In the genomic region with DNA sequence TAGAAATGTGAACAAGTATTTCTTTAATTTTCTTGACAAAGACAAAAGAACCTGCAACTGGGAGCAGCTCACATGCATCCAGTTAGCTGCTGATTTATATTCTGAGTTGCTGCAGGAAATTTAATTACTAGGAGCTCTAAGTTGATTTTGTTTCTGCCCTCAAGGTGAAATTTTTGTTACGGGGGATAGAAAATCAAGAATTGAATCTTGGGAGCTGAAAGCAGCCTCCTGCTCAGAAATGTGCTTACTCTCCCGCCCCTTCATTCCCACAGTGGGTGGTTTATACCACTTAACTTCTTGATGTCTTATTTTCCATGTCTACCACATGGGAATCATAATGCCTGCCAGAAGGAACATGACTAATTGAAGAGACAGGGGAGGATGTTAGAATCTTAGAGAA, we compare ENCODE assay signal across 1 cellular context.
TF ChIP-seq lines count a peak whose summit lies in the region.

No MANE protein-coding gene starts in this region.

TF ChIP-seq in HepG2, 621 proteins besides CTCF, POLR2A, EP300 and RAD21 (continued from another document):
- TF ChIP-seq, protein P1, sequence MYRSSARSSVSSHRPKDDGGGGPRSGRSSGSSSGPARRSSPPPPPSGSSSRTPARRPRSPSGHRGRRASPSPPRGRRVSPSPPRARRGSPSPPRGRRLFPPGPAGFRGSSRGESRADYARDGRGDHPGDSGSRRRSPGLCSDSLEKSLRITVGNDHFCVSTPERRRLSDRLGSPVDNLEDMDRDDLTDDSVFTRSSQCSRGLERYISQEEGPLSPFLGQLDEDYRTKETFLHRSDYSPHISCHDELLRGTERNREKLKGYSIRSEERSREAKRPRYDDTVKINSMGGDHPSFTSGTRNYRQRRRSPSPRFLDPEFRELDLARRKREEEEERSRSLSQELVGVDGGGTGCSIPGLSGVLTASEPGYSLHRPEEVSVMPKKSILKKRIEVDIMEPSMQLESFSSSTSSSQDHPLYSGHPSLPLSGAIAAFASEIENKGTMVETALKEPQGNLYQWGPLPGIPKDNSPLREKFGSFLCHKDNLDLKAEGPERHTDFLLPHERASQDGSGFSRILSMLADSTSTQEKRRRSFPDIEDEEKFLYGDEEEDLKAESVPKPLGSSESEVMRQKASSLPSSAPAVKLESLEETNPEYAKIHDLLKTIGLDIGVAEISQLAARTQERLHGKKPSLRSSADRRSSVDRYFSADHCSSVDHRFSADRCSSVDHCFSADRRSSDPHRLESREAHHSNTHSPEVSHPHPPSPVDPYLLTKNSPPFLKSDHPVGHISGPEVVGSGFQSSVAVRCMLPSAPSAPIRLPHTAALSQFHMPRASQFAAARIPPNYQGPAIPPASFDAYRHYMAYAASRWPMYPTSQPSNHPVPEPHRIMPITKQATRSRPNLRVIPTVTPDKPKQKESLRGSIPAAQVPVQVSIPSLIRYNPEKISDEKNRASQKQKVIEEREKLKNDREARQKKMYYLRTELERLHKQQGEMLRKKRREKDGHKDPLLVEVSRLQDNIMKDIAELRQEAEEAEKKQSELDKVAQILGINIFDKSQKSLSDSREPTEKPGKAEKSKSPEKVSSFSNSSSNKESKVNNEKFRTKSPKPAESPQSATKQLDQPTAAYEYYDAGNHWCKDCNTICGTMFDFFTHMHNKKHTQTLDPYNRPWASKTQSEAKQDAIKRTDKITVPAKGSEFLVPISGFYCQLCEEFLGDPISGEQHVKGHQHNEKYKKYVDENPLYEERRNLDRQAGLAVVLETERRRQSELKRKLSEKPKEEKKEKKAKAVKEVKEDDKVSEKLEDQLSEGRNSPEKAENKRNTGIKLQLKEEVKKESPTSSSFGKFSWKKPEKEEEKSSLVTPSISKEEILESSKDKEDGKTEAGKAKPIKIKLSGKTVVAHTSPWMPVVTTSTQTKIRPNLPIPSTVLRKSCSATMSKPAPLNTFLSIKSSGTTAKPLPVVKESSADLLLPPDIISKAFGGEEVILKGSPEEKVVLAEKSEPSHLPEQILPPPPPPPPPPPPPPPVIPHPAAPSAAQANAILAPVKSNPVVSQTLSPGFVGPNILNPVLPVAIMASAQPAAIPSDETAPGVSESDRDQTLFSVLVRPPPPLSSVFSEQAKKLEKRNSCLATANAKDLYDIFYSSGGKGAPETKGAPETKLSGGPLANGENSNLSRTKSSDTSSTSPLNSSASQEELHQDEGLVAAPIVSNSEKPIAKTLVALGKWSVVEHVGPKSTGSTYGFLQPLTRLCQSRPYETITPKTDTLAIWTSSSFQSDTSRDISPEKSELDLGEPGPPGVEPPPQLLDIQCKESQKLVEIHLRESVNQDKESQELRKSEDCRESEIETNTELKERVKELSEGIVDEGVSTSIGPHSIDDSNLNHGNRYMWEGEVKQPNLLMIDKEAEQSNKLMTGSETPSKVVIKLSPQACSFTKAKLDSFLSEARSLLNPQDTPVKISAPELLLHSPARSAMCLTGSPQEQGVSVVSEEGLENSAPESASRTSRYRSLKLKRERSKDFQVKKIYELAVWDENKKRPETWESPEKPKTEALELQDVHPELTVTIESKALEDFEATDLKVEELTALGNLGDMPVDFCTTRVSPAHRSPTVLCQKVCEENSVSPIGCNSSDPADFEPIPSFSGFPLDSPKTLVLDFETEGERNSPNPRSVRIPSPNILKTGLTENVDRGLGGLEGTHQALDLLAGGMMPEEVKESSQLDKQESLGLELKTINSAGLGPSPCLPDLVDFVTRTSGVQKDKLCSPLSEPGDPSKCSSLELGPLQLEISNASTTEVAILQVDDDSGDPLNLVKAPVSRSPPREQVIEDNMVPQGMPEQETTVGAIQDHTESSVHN (CRISPR knock-in tag; IDR thresholded peaks at IDR 0.05): no peak
- no peak for TF ChIP-seq TOE1 (CRISPR knock-in tag; IDR thresholded peaks at IDR 0.05)
- TF ChIP-seq MZF1 (CRISPR knock-in tag; IDR thresholded peaks at IDR 0.05; ENCODE audit: borderline replicate concordance): no peak
- TF ChIP-seq SRSF1 (optimal IDR thresholded peaks at IDR 0.05; ENCODE audit: low read depth, low read length): no peak
- TF ChIP-seq HOXA9 (CRISPR knock-in tag; IDR thresholded peaks at IDR 0.05; ENCODE audit: borderline replicate concordance): no peak
- TF ChIP-seq, protein P2, sequence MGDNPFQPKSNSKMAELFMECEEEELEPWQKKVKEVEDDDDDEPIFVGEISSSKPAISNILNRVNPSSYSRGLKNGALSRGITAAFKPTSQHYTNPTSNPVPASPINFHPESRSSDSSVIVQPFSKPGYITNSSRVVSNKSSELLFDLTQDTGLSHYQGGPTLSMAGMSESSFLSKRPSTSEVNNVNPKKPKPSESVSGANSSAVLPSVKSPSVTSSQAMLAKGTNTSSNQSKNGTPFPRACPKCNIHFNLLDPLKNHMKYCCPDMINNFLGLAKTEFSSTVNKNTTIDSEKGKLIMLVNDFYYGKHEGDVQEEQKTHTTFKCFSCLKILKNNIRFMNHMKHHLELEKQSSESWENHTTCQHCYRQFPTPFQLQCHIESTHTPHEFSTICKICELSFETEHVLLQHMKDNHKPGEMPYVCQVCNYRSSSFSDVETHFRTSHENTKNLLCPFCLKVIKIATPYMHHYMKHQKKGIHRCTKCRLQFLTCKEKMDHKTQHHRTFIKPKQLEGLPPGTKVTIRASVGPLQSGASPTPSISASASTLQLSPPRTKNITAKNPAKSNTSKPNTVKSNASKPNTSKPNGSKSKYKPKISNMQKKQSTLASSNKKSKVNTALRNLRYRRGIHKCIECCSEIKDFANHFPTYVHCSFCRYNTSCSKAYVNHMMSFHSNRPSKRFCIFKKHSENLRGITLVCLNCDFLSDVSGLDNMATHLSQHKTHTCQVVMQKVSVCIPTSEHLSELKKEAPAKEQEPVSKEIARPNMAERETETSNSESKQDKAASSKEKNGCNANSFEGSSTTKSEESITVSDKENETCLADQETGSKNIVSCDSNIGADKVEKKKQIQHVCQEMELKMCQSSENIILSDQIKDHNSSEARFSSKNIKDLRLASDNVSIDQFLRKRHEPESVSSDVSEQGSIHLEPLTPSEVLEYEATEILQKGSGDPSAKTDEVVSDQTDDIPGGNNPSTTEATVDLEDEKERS (CRISPR knock-in tag; IDR thresholded peaks at IDR 0.05): no peak
- no peak for TF ChIP-seq ZNF446 (CRISPR knock-in tag; IDR thresholded peaks at IDR 0.05)
- no peak for TF ChIP-seq SRSF4 (IDR thresholded peaks at IDR 0.05; ENCODE audit: low read depth, low read length, poor library complexity, severe bottlenecking)
- no peak for TF ChIP-seq TCF12 (IDR thresholded peaks at IDR 0.05)
- no peak for TF ChIP-seq TCF12 (CRISPR knock-in tag; IDR thresholded peaks at IDR 0.05)
- TF ChIP-seq JUN (CRISPR knock-in tag; IDR thresholded peaks at IDR 0.05): no peak
TF ChIP-seq in HepG2: peak in this region for 0.
